ENCODE assay signal across 18 cellular contexts in the genomic region with DNA sequence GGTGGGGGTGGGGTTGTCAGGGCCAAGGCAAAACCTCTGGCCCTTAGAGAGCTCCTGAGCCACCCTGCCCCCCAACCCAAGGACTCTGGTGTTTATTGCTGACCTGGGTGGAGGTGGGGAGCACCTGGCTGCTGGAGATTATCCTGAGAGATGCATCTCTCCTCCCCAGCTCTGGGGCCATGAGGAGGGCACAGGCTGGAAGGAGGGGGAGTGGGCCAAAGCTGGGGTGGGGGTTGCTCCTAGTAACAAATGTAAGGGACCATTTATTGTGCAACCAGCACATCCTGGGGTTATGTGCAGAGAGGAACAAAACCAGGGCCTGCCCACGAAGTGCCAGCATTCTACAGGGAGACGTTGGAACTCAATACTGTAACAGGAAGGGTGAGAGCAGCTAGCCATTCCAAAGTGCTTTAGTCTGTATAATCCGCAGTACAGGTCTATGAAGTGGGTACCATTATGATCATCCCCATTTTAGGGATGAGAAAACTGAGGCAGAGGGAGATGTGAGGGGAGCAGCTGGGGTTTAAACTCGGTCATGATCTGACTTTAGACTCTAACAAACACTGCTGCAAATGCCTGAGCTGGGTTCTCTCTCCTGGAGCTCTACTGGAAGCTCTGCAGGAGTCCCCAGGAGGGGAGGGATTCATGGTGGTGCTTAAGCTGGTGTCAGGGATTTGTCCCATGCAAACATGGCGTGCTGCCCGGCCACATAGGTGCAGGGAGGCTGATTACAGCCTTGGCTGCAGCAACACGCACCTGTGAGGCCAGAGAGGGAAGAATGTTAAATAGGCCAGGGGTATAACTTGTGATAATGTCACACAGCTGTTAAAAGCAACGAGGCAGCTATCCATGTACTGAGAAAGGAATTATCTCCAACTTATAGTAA. TPM values are rescaled to one million over a fixed set of nuclear protein-coding genes. Genes with fewer than 3 reads are reported as not detected.
A peak's percentile ranks its signal among the peaks of the same experiment; 100 is the strongest.
DNase-seq lines count a peak whose midpoint lies in the region; ATAC-seq, FAIRE-seq and TF ChIP-seq lines count a peak whose summit lies in the region.
"Had no signal": no experiment of that assay in that cellular context is flagged by ENCODE, and none has a peak within 500 bp of the region (broad histone marks: within the 10 kb centered on the region; RNA-seq: fewer than 3 reads in every experiment).

No MANE protein-coding gene starts in this region.

- H3K79me2 ChIP-seq in H1 (ENCODE audit: control insufficient read depth in 1 of 2, insufficient read depth in 2 of 2, low read length in 2 of 2) = peaks cover 0 to 6% of the 10 kb centered on the region in 2 experiments; a peak in 2 of 4 replicates

- H3K14ac ChIP-seq in H1 (ENCODE audit: insufficient read length) = no peak overlapping the region

- H3K36me3 ChIP-seq in NT2/D1 (ENCODE audit: insufficient read depth, insufficient read length, low read length) (peaks cover 5% of the 10 kb centered on the region), H1 (ENCODE audit: control insufficient read depth in 2 of 4, insufficient read depth in 4 of 4, low read length in 3 of 4) (no peaks in the 10 kb centered on the region)
- H3K36me3 ChIP-seq: gastroesophageal sphincter had no signal

- H4K20me1 ChIP-seq in H1 (replicated peaks in 1 of 2; ENCODE audit: control insufficient read depth in 1 of 2, insufficient read depth in 2 of 2, low read length in 2 of 2) = peaks cover 3 to 10% of the 10 kb centered on the region in 2 experiments

- no peak for DNase-seq in activated CD4-positive, alpha-beta T cell treated with anti-CD3 and anti-CD28 coated beads, Interleukin-2, amount 10 ng/mL, durations not matched to agents 7 days and 5 days
- no peak for DNase-seq in activated CD4-positive, alpha-beta T cell treated with anti-CD3 and anti-CD28 coated beads, Interleukin-2, amount 50 U/mL, for 1 hour
- DNase-seq in NT2/D1 (ENCODE audit: low read depth, low spot score) (no peak), H1 (ENCODE audit: low read depth in 1 of 2, low spot score in 2 of 2) (no peak), T1000 (lab: John Stamatoyannopoulos, UW) (no peak), osteocyte (ENCODE audit: extremely low spot score, unreplicated experiment) (no peak)
- DNase-seq: activated effector memory CD4-positive, alpha-beta T cell treated with Interleukin-2 at 50 U/mL for 16 hours; MG63; NCI-H524; right cardiac atrium; T-helper 9 cell had no signal

- POLR2A ChIA-PET in activated CD4-positive, alpha-beta T cell treated with anti-CD3 and anti-CD28 coated beads, Interleukin-2, amount 10 ng/mL, durations not matched to agents 7 days and 5 days (lab: Charles Lee) = no interaction called here
- POLR2A ChIA-PET in H1 (lab: Charles Lee; ENCODE audit: partially characterized antibody) = interaction anchor here (0.7 to 3.8 kb wide), 5 partner anchors 36 to 704 kb away, joined by 3 to 15 read pairs (median 3); no protein-coding TSS in a partner anchor

- ATAC-seq in stimulated activated memory B cell treated with anti-CD40 and anti-IgM and Interleukin-4, amounts not matched to agents 10 μg/mL and 1 μg/mL and 100 μg/mL, for 72 hours = no peak
- ATAC-seq in GM21526 (IDR thresholded peaks at IDR 0.05; ENCODE audit: low FRiP score, unreplicated experiment) = no peak

- H3K27me3 Mint-ChIP-seq in activated CD4-positive, alpha-beta T cell treated with anti-CD3 and anti-CD28 coated beads, Interleukin-2, amount 10 ng/mL, durations not matched to agents 7 days and 5 days = peaks cover under 1% of the 10 kb centered on the region
- no peaks in the 10 kb centered on the region for H3K27me3 Mint-ChIP-seq in stimulated activated memory B cell treated with anti-CD40 and anti-IgM and Interleukin-4, amounts not matched to agents 10 μg/mL and 1 μg/mL and 100 μg/mL, for 72 hours
- peaks cover 7% of the 10 kb centered on the region for H3K27me3 Mint-ChIP-seq in osteocyte (ENCODE audit: unreplicated experiment)

- peaks cover 60% of the 10 kb centered on the region for H3K4me1 Mint-ChIP-seq in activated CD4-positive, alpha-beta T cell treated with anti-CD3 and anti-CD28 coated beads, Interleukin-2, amount 10 ng/mL, durations not matched to agents 7 days and 5 days
- H3K4me1 Mint-ChIP-seq in stimulated activated memory B cell treated with anti-CD40 and anti-IgM and Interleukin-4, amounts not matched to agents 10 μg/mL and 1 μg/mL and 100 μg/mL, for 72 hours = peaks cover 63% of the 10 kb centered on the region
- H3K4me1 Mint-ChIP-seq in osteocyte (ENCODE audit: unreplicated experiment) = peaks cover 40% of the 10 kb centered on the region

- no peak overlapping the region for H3K4me3 ChIP-seq in NT2/D1 (ENCODE audit: insufficient read length, low read depth)
- no peak overlapping the region for H3K4me3 ChIP-seq in H1 (ENCODE audit: extremely low read depth in 1 of 4, insufficient read depth in 2 of 4, low read depth in 3 of 4, low read length in 4 of 4)
- H3K4me3 ChIP-seq: lung had no signal

- CTCF ChIA-PET in activated CD4-positive, alpha-beta T cell treated with anti-CD3 and anti-CD28 coated beads, Interleukin-2, amount 10 ng/mL, durations not matched to agents 7 days and 5 days (lab: Charles Lee) = interaction anchor here (0.6 to 2.6 kb wide), 16 partner anchors 8 to 586 kb away, joined by 3 to 13 read pairs (median 4); partner anchors contain the start of genes PRCD and UBE2O
- CTCF ChIA-PET in H1 (lab: Charles Lee; ENCODE audit: partially characterized antibody) = interaction anchor here (0.9 to 20.2 kb wide), 16 partner anchors 9 to 112 kb away, joined by 3 to 446 read pairs (median 9); partner anchors contain the start of genes AANAT and UBE2O

- no peak for FAIRE-seq in H1 (lab: Jason Lieb, UNC)
- FAIRE-seq: G401.6 had no signal

- no peak overlapping the region for H3K23ac ChIP-seq in H1 (ENCODE audit: insufficient read length)

- H2BK120ac ChIP-seq in H1 (replicated peaks; ENCODE audit: low read depth, low read length) = no peak overlapping the region

- no peak for TF ChIP-seq EP300 in H1 (IDR thresholded peaks at IDR 0.05; ENCODE audit: borderline replicate concordance in 1 of 2, low read depth in 2 of 2, low read length in 2 of 2)

- H3K9me3 Mint-ChIP-seq in activated CD4-positive, alpha-beta T cell treated with anti-CD3 and anti-CD28 coated beads, Interleukin-2, amount 10 ng/mL, durations not matched to agents 7 days and 5 days = no peaks in the 10 kb centered on the region
- H3K9me3 Mint-ChIP-seq in stimulated activated memory B cell treated with anti-CD40 and anti-IgM and Interleukin-4, amounts not matched to agents 10 μg/mL and 1 μg/mL and 100 μg/mL, for 72 hours = no peaks in the 10 kb centered on the region
- no peaks in the 10 kb centered on the region for H3K9me3 Mint-ChIP-seq in osteocyte (ENCODE audit: unreplicated experiment)

- no peak overlapping the region for H2AFZ ChIP-seq in H1 (ENCODE audit: low read length)

- peak overlapping the region; percentile 32 for H3K18ac ChIP-seq in H1 (ENCODE audit: extremely low read depth, low read length)

- H3K79me1 ChIP-seq in H1 (ENCODE audit: low read depth, low read length) = peaks cover 3% of the 10 kb centered on the region; the same call in 1 of the 2 replicates

- H3K9me3 ChIP-seq in NT2/D1 (ENCODE audit: insufficient read depth, low read length) (no peaks in the 10 kb centered on the region), H1 (ENCODE audit: insufficient read depth in 2 of 2, low read depth in 1 of 2, low read length in 1 of 2) (no peaks in the 10 kb centered on the region)
- H3K9me3 ChIP-seq: gastroesophageal sphincter, MG63 had no signal

- H3K4me1 ChIP-seq in NT2/D1 (ENCODE audit: insufficient read depth, insufficient read length) (peaks cover 44% of the 10 kb centered on the region), H1 (replicated peaks in 1 of 4; ENCODE audit: control insufficient read depth in 3 of 4, insufficient read depth in 4 of 4, low read length in 3 of 4) (peaks cover 11 to 38% (median 29%) of the 10 kb centered on the region in 4 experiments)

- peak overlapping the region; percentile 39; the same call in 1 of the 2 replicates for H2BK12ac ChIP-seq in H1 (ENCODE audit: low read depth, low read length)

- H3K36me3 Mint-ChIP-seq in activated CD4-positive, alpha-beta T cell treated with anti-CD3 and anti-CD28 coated beads, Interleukin-2, amount 10 ng/mL, durations not matched to agents 7 days and 5 days (ENCODE audit: low read depth) = peaks cover 2% of the 10 kb centered on the region
- peaks cover 18% of the 10 kb centered on the region for H3K36me3 Mint-ChIP-seq in stimulated activated memory B cell treated with anti-CD40 and anti-IgM and Interleukin-4, amounts not matched to agents 10 μg/mL and 1 μg/mL and 100 μg/mL, for 72 hours
- no peaks in the 10 kb centered on the region for H3K36me3 Mint-ChIP-seq in osteocyte (ENCODE audit: unreplicated experiment)

- no peak overlapping the region for H4K91ac ChIP-seq in H1 (replicated peaks; ENCODE audit: insufficient read length, low read length)

- no peak for TF ChIP-seq POLR2A in H1 (IDR thresholded peaks at IDR 0.05; ENCODE audit: control extremely low read depth in 1 of 2, low read depth in 2 of 2, low read length in 2 of 2)

- H2AK5ac ChIP-seq in H1 (ENCODE audit: low read depth, low read length) = peak overlapping the region; percentile 8; the same call in 1 of the 2 replicates

- no peak overlapping the region for H2BK5ac ChIP-seq in H1 (ENCODE audit: low read depth, low read length)

- TF ChIP-seq RAD21 in H1 (IDR thresholded peaks at IDR 0.05 in 1 of 2, conservative IDR thresholded peaks at IDR 0.05 in 1 of 2; ENCODE audit: low read depth in 2 of 2, low read length in 2 of 2) = no peak

- H3K4me3 Mint-ChIP-seq in activated CD4-positive, alpha-beta T cell treated with anti-CD3 and anti-CD28 coated beads, Interleukin-2, amount 10 ng/mL, durations not matched to agents 7 days and 5 days = no peak overlapping the region
- no peak overlapping the region for H3K4me3 Mint-ChIP-seq in stimulated activated memory B cell treated with anti-CD40 and anti-IgM and Interleukin-4, amounts not matched to agents 10 μg/mL and 1 μg/mL and 100 μg/mL, for 72 hours
- H3K4me3 Mint-ChIP-seq in osteocyte (ENCODE audit: unreplicated experiment) = no peak overlapping the region

- peak overlapping the region; percentile 93; the same call in 1 of the 2 replicates for H2BK20ac ChIP-seq in H1 (ENCODE audit: low read length)

- no peak overlapping the region for H3K56ac ChIP-seq in H1 (replicated peaks; ENCODE audit: insufficient read length, low read depth, low read length)

- H3K9ac ChIP-seq in NT2/D1 (ENCODE audit: insufficient read length, low read depth) (peak overlapping the region; percentile 57), H1 (replicated peaks in 1 of 4; ENCODE audit: extremely low read depth in 1 of 4, low read depth in 3 of 4, low read length in 3 of 4) (no peak overlapping the region)

- H3K27me3 ChIP-seq in NT2/D1 (ENCODE audit: insufficient read depth, insufficient read length) (peaks cover 10% of the 10 kb centered on the region), H1 (replicated peaks in 1 of 4; ENCODE audit: control insufficient read depth in 3 of 4, extremely low read depth in 1 of 4, insufficient read depth in 3 of 4, low read length in 3 of 4) (peaks cover 0 to 6% (median 4%) of the 10 kb centered on the region in 4 experiments; a peak in 5 of 7 replicates)
- H3K27me3 ChIP-seq: MG63 had no signal

- 0 out of 2 replicates have a peak overlapping the region, but pooled peaks have one; percentile 95 for H2BK15ac ChIP-seq in H1 (ENCODE audit: low read length)

- H3K4ac ChIP-seq in H1 (replicated peaks; ENCODE audit: insufficient read length, low read depth, low read length) = no peak overlapping the region

- H3K27ac Mint-ChIP-seq in activated CD4-positive, alpha-beta T cell treated with anti-CD3 and anti-CD28 coated beads, Interleukin-2, amount 10 ng/mL, durations not matched to agents 7 days and 5 days = peak overlapping the region; percentile 42
- H3K27ac Mint-ChIP-seq in stimulated activated memory B cell treated with anti-CD40 and anti-IgM and Interleukin-4, amounts not matched to agents 10 μg/mL and 1 μg/mL and 100 μg/mL, for 72 hours = peak overlapping the region; percentile 96
- H3K27ac Mint-ChIP-seq in osteocyte (ENCODE audit: unreplicated experiment) = no peak overlapping the region

- H4K8ac ChIP-seq in H1 (ENCODE audit: extremely low read depth, insufficient read depth, low read length) = no peak overlapping the region

- H4K5ac ChIP-seq in H1 (ENCODE audit: insufficient read length, low read depth, low read length) = no peak overlapping the region

- TF ChIP-seq CTCF in H1 (IDR thresholded peaks at IDR 0.05; ENCODE audit: control extremely low read depth in 1 of 3, insufficient read depth in 1 of 3, low read depth in 1 of 3, low read length in 3 of 3) (no peak), osteocyte (IDR thresholded peaks at IDR 0.05) (no peak)

- H3K23me2 ChIP-seq in H1 (ENCODE audit: low read depth, low read length) = peaks cover 7% of the 10 kb centered on the region; the same call in 1 of the 2 replicates

- peak overlapping the region in 1 of 2 experiments; percentile 85; a peak in 1 of 4 replicates for H3K4me2 ChIP-seq in H1 (ENCODE audit: insufficient read depth in 1 of 2, low read depth in 2 of 2, low read length in 2 of 2)

- no peak overlapping the region for H3K27ac ChIP-seq in H1 (ENCODE audit: low read depth, low read length)

- 85% methylated on average over 8 of the region's 8 CpGs; no CpG with 5 or more reads in 1 of the 2 experiments for WGBS in H1 (ENCODE audit: extremely low coverage in 1 of 2, insufficient coverage in 1 of 2, insufficient read length in 1 of 2, insufficient replicate concordance in 2 of 2, low coverage in 1 of 2, low lambda C conversion rate in 2 of 2, missing lambda C conversion rate in 1 of 2), 2 experiments

RNA-seq across cellular contexts. Expression of gene RHBDF2, which starts 1.3 kb away (rescaled TPM):
- total RNA-seq in activated CD4-positive, alpha-beta T cell treated with anti-CD3 and anti-CD28 coated beads, Interleukin-2, amount 10 ng/mL, durations not matched to agents 7 days and 5 days = 10 to 100 TPM; 37.1 to 41.6 TPM
- total RNA-seq in H1 (2021; fragmentation: NEBNext Ultra II Directional; extraction: Animal tissue kit (Norgen Biotek cat#: 25700)) = 25.9 and 26.2 TPM in 2 replicates
- polyA plus RNA-seq in H1 (2011; rRNA removed) = 21.2 and 27.9 TPM in 2 replicates
- 15.5 TPM for polyA plus RNA-seq in H1 (2011; cell fraction: cytosol; rRNA removed)
- 46.6 TPM for polyA plus RNA-seq in H1 (2011; cell fraction: nucleus; rRNA removed)
- polyA plus RNA-seq in H1 (2012, experiment 1 of 2) = 16.4 to 25.4 TPM (median 22.4 TPM) in 4 replicates
- polyA plus RNA-seq in H1 (2012, experiment 2 of 2) = 15.6 TPM
- 30.8 TPM for polyA plus RNA-seq in H1 (2013, experiment 1 of 2)
- 30.3 TPM for polyA plus RNA-seq in H1 (2013, experiment 2 of 2)
- 12.5 and 16.5 TPM in 2 replicates for polyA minus RNA-seq in H1 (2011; rRNA and poly(A)+ RNA removed)
- polyA minus RNA-seq in H1 (2011; cell fraction: cytosol; rRNA and poly(A)+ RNA removed) = 16.4 TPM
- polyA minus RNA-seq in H1 (2011; cell fraction: nucleus; rRNA and poly(A)+ RNA removed) = 22.9 TPM
- 14.5 and 17.5 TPM in 2 replicates for total RNA-seq in osteocyte

RNA-seq across cellular contexts. Expression of gene CYGB, which starts 34.9 kb away (rescaled TPM):
- not detected for total RNA-seq in activated CD4-positive, alpha-beta T cell treated with anti-CD3 and anti-CD28 coated beads, Interleukin-2, amount 10 ng/mL, durations not matched to agents 7 days and 5 days
- 3.7 and 4.0 TPM in 2 replicates for total RNA-seq in H1 (2021; fragmentation: NEBNext Ultra II Directional; extraction: Animal tissue kit (Norgen Biotek cat#: 25700))
- 2.7 and 3.3 TPM in 2 replicates for polyA plus RNA-seq in H1 (2011; rRNA removed)
- polyA plus RNA-seq in H1 (2011; cell fraction: cytosol; rRNA removed) = 1.7 TPM
- polyA plus RNA-seq in H1 (2011; cell fraction: nucleus; rRNA removed) = 1.7 TPM
- polyA plus RNA-seq in H1 (2012, experiment 1 of 2) = 1.4 to 3.4 TPM (median 2.9 TPM) in 4 replicates
- 4.0 TPM for polyA plus RNA-seq in H1 (2012, experiment 2 of 2)
- 2.8 TPM for polyA plus RNA-seq in H1 (2013, experiment 1 of 2)
- polyA plus RNA-seq in H1 (2013, experiment 2 of 2) = 2.8 TPM
- 0.19 and 1.4 TPM in 2 replicates for polyA minus RNA-seq in H1 (2011; rRNA and poly(A)+ RNA removed)
- polyA minus RNA-seq in H1 (2011; cell fraction: cytosol; rRNA and poly(A)+ RNA removed) = 0.66 TPM
- polyA minus RNA-seq in H1 (2011; cell fraction: nucleus; rRNA and poly(A)+ RNA removed) = 0.80 TPM
- total RNA-seq in osteocyte = 8.6 and 9.1 TPM in 2 replicates

RNA-seq across cellular contexts. Expression of gene AANAT, which starts 35.2 kb away (rescaled TPM):
- total RNA-seq in activated CD4-positive, alpha-beta T cell treated with anti-CD3 and anti-CD28 coated beads, Interleukin-2, amount 10 ng/mL, durations not matched to agents 7 days and 5 days = not detected
- not detected in 2 replicates for total RNA-seq in H1 (2021; fragmentation: NEBNext Ultra II Directional; extraction: Animal tissue kit (Norgen Biotek cat#: 25700))
- polyA plus RNA-seq in H1 (2011; rRNA removed) = 0.53 and 1.1 TPM in 2 replicates
- 0.43 TPM for polyA plus RNA-seq in H1 (2011; cell fraction: cytosol; rRNA removed)
- 1.5 TPM for polyA plus RNA-seq in H1 (2011; cell fraction: nucleus; rRNA removed)
- polyA plus RNA-seq in H1 (2012, experiment 1 of 2) = 0.46 to 0.76 TPM (median 0.68 TPM) in 4 replicates
- polyA plus RNA-seq in H1 (2012, experiment 2 of 2) = not detected
- polyA plus RNA-seq in H1 (2013, experiment 1 of 2) = 0.16 TPM
- 0.13 TPM for polyA plus RNA-seq in H1 (2013, experiment 2 of 2)
- not detected in 2 replicates for polyA minus RNA-seq in H1 (2011; rRNA and poly(A)+ RNA removed)
- not detected for polyA minus RNA-seq in H1 (2011; cell fraction: cytosol; rRNA and poly(A)+ RNA removed)
- polyA minus RNA-seq in H1 (2011; cell fraction: nucleus; rRNA and poly(A)+ RNA removed) = not detected
- total RNA-seq in osteocyte = not detected in 2 replicates
- total RNA-seq: gastroesophageal sphincter, H4, right cardiac atrium had no signal
- polyA plus RNA-seq: AG04450, right cardiac atrium had no signal

RNA-seq across cellular contexts. Expression of gene PRCD, which starts 37.3 kb away (rescaled TPM):
- total RNA-seq in activated CD4-positive, alpha-beta T cell treated with anti-CD3 and anti-CD28 coated beads, Interleukin-2, amount 10 ng/mL, durations not matched to agents 7 days and 5 days = not detected
- total RNA-seq in H1 (2021; fragmentation: NEBNext Ultra II Directional; extraction: Animal tissue kit (Norgen Biotek cat#: 25700)) = 1.4 and 2.1 TPM in 2 replicates
- polyA plus RNA-seq in H1 (2011; rRNA removed) = 0.77 and 1.1 TPM in 2 replicates
- polyA plus RNA-seq in H1 (2011; cell fraction: cytosol; rRNA removed) = 1.4 TPM
- polyA plus RNA-seq in H1 (2011; cell fraction: nucleus; rRNA removed) = 3.1 TPM
- 1.1 to 1.6 TPM (median 1.5 TPM) in 4 replicates for polyA plus RNA-seq in H1 (2012, experiment 1 of 2)
- 2.3 TPM for polyA plus RNA-seq in H1 (2012, experiment 2 of 2)
- 2.0 TPM for polyA plus RNA-seq in H1 (2013, experiment 1 of 2)
- 1.5 TPM for polyA plus RNA-seq in H1 (2013, experiment 2 of 2)
- polyA minus RNA-seq in H1 (2011; rRNA and poly(A)+ RNA removed) = 0.12 and 0.22 TPM in 2 replicates
- not detected for polyA minus RNA-seq in H1 (2011; cell fraction: cytosol; rRNA and poly(A)+ RNA removed)
- 3.5 TPM for polyA minus RNA-seq in H1 (2011; cell fraction: nucleus; rRNA and poly(A)+ RNA removed)
- total RNA-seq in osteocyte = 1.3 and 1.4 TPM in 2 replicates
- total RNA-seq: H4 had no signal

RNA-seq across cellular contexts. Expression of gene UBE2O, which starts 49.6 kb away (rescaled TPM):
- total RNA-seq in activated CD4-positive, alpha-beta T cell treated with anti-CD3 and anti-CD28 coated beads, Interleukin-2, amount 10 ng/mL, durations not matched to agents 7 days and 5 days = 10 to 100 TPM; 30.5 to 31.3 TPM
- total RNA-seq in H1 (2021; fragmentation: NEBNext Ultra II Directional; extraction: Animal tissue kit (Norgen Biotek cat#: 25700)) = 63.0 and 65.6 TPM in 2 replicates
- 24.4 and 34.1 TPM in 2 replicates for polyA plus RNA-seq in H1 (2011; rRNA removed)
- polyA plus RNA-seq in H1 (2011; cell fraction: cytosol; rRNA removed) = 26.6 TPM
- 63.4 TPM for polyA plus RNA-seq in H1 (2011; cell fraction: nucleus; rRNA removed)
- 37.4 to 63.3 TPM (median 56.2 TPM) in 4 replicates for polyA plus RNA-seq in H1 (2012, experiment 1 of 2)
- 31.8 TPM for polyA plus RNA-seq in H1 (2012, experiment 2 of 2)
- 25.8 TPM for polyA plus RNA-seq in H1 (2013, experiment 1 of 2)
- polyA plus RNA-seq in H1 (2013, experiment 2 of 2) = 23.6 TPM
- polyA minus RNA-seq in H1 (2011; rRNA and poly(A)+ RNA removed) = 119 and 174 TPM in 2 replicates
- 36.0 TPM for polyA minus RNA-seq in H1 (2011; cell fraction: cytosol; rRNA and poly(A)+ RNA removed)
- 29.6 TPM for polyA minus RNA-seq in H1 (2011; cell fraction: nucleus; rRNA and poly(A)+ RNA removed)
- total RNA-seq in osteocyte = 30.7 and 32.4 TPM in 2 replicates
